ENCODE assay signal across 8 cellular contexts in the genomic region with DNA sequence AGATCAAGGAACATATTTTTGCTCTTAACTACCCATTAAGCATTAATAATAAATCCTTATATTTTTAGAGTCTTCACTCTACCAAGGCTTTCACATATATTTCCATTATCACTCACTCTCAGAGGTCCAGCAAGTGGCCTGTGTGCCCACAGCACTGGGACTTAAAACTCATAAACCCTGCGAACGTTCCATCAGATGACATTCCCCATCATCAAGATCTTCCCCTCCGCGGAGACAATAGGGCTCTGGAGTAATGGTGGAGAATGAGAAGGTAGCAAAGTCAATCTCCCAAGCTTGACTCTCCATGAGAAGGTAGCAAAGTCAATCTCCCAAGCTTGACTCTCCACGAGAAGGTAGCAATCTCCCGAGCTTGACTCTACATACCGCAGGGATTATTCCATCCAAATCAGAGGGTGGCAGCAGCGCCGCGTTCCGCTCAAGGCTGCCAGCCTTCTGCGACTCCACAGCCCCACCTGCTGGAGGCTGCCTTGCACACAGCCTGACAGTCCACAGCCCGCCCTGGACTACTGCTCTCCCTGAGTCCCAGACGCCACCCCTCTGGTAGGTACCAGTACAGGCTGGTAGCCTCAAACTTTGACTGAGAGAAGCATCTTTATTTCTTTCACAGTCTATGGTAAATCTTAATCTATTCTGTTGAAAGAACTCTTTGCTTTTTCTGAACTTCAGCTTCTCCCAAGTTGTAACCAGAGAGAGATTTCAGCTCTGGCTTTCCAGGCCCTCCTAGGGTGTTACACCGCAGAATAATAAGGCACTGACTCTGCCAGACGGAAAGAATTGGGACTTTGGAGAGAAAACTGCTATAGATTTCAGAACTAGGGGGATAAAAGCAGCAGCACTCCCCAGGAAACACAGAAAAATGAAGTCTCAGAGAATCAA.
A peak's percentile ranks its signal among the peaks of the same experiment; 100 is the strongest.
DNase-seq lines count a peak whose midpoint lies in the region; ATAC-seq lines count a peak whose summit lies in the region.

No MANE protein-coding gene starts in this region.

- H3K9me3 Mint-ChIP-seq in effector memory CD8-positive, alpha-beta T cell, result no peaks in the 10 kb centered on the region

- H3K36me3 Mint-ChIP-seq in effector memory CD8-positive, alpha-beta T cell (ENCODE audit: insufficient read depth), result peaks cover 4% of the 10 kb centered on the region

- DNase-seq in COLO829 (ENCODE audit: low spot score) (peak; percentile 68), HK-2 (ENCODE audit: unreplicated experiment) (peak; percentile 88), NOMO-1 (lab: John Stamatoyannopoulos, UW; ENCODE audit: unreplicated experiment in 2 of 2) (peak; percentile 71 to 72), midbrain (lab: John Stamatoyannopoulos, UW) (peak; percentile 86)
- DNase-seq in activated CD8-positive, alpha-beta memory T cell treated with anti-CD3 and anti-CD28 coated beads for 4 hours (ENCODE audit: low read depth in 2 of 2), result peak; percentile 46 to 60
- DNase-seq in effector memory CD8-positive, alpha-beta T cell, result peak; percentile 77 to 86 (median 78)
- peak; percentile 79 for DNase-seq in stimulated activated CD8-positive, alpha-beta memory T cell treated with anti-CD3 and anti-CD28 coated beads, Interleukin-2, amount 100 ng/mL, for 48 hours (ENCODE audit: low read depth in 2 of 2)

- peaks cover 0 to 2% of the 10 kb centered on the region in 2 donors for H3K4me1 Mint-ChIP-seq in effector memory CD8-positive, alpha-beta T cell (ENCODE audit: low read depth in 2 of 2)

- H3K4me3 Mint-ChIP-seq in effector memory CD8-positive, alpha-beta T cell, result no peak overlapping the region

- peaks cover 50 to 65% of the 10 kb centered on the region in 2 donors for H3K27me3 Mint-ChIP-seq in effector memory CD8-positive, alpha-beta T cell

- no peak overlapping the region for H3K27ac Mint-ChIP-seq in effector memory CD8-positive, alpha-beta T cell

- peak; percentile 90 for ATAC-seq in GM19467 (IDR thresholded peaks at IDR 0.05; ENCODE audit: unreplicated experiment)
- ATAC-seq in effector memory CD8-positive, alpha-beta T cell (replicated peaks), result peak; percentile 100

Comparison
In these comparisons a context has a peak if more than half of its experiments do, and no peak if none do; other contexts are left out.
1. Peak in every context shown above with its lines: DNase-seq and ATAC-seq.